Comparison of ENCODE assay signal across 8 cellular contexts in the genomic region with DNA sequence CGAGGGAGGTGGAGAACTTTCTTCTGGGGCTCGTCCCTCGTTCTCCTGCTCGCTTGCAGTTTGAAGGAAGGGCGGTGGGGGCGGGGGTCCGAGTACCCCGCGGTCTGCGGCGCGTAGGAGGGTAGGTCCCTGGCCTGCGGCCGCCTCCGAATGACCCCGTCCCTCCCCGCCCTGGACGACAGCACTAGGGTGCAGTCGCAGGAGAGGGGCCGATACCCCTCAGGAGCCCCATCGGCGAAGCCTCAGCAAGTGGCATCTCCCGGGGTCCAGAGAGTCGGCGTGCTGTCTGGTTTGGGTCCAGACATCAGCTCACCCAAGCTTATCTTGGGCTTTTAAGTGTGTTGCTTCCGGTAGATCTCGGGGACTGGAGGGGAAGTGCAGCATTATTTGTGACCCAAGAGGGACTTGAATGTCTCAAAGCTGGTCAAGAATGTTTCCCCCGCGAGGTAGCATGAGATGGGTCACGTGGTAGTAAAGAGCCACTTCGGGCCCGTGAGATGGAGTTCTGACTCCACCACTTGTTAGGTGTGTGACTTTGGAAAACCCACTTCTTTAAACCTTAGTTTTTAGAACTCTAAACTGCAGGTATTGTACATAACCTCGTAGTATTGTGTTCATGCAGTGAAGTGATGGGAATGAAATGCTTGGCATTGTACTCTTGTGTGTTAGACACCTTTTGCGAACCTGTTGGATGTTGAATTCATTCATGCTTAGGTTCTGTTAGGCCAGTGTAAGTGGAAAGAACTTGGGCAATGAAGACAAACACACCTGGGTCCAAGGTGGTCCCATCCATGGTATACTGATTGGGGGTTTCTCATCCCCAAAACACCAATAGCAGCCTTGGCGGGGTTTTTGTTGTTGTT. TPM values are rescaled to one million over a fixed set of nuclear protein-coding genes. Genes with fewer than 3 reads are reported as not detected.
DNase-seq lines count a peak whose midpoint lies in the region; ATAC-seq and TF ChIP-seq lines count a peak whose summit lies in the region.

No MANE protein-coding gene starts in this region.

- H3K9ac ChIP-seq in parathyroid adenoma: peak overlapping the region; percentile 39

- no peak for TF ChIP-seq CTCF in glutamatergic neuron (IDR thresholded peaks at IDR 0.05; ENCODE audit: partially characterized antibody, unreplicated experiment)
- TF ChIP-seq CTCF in parathyroid adenoma (IDR thresholded peaks at IDR 0.05): no peak

- H3K9me3 ChIP-seq in HAP-1 (no peaks in the 10 kb centered on the region), parathyroid adenoma (ENCODE audit: control insufficient read depth, low read length) (no peaks in the 10 kb centered on the region)

- H3K36me3 Mint-ChIP-seq in activated T-helper 17 cell treated with anti-CD3 and anti-CD28 coated beads, Interleukin-2, amount 50 U/mL, for 72 hours (ENCODE audit: low read depth): no peaks in the 10 kb centered on the region
- H3K36me3 Mint-ChIP-seq in glutamatergic neuron (ENCODE audit: unreplicated experiment): no peaks in the 10 kb centered on the region

- H3K27ac ChIP-seq in parathyroid adenoma: no peak overlapping the region

- no peak overlapping the region for H3K27ac Mint-ChIP-seq in activated T-helper 17 cell treated with anti-CD3 and anti-CD28 coated beads, Interleukin-2, amount 50 U/mL, for 72 hours
- H3K27ac Mint-ChIP-seq in glutamatergic neuron (ENCODE audit: unreplicated experiment): no peak overlapping the region

- H3K4me3 ChIP-seq in HAP-1: peak overlapping the region; percentile 55
- peak overlapping the region; percentile 55 for H3K4me3 ChIP-seq in parathyroid adenoma (ENCODE audit: low read depth, low read length)

- peak overlapping the region; percentile 77 for H3K4me3 Mint-ChIP-seq in activated T-helper 17 cell treated with anti-CD3 and anti-CD28 coated beads, Interleukin-2, amount 50 U/mL, for 72 hours
- H3K4me3 Mint-ChIP-seq in glutamatergic neuron (ENCODE audit: unreplicated experiment): peak overlapping the region; percentile 82

- H3K79me2 ChIP-seq in parathyroid adenoma: no peaks in the 10 kb centered on the region

- no peaks in the 10 kb centered on the region for H3K27me3 Mint-ChIP-seq in activated T-helper 17 cell treated with anti-CD3 and anti-CD28 coated beads, Interleukin-2, amount 50 U/mL, for 72 hours
- peaks cover 1% of the 10 kb centered on the region for H3K27me3 Mint-ChIP-seq in glutamatergic neuron (ENCODE audit: unreplicated experiment)

- DNase-seq in Daoy (ENCODE audit: low read depth) (peak; percentile 6), HAP-1 (ENCODE audit: low spot score in 2 of 2) (peak; percentile 69 to 75), NCI-H524 (lab: John Stamatoyannopoulos, UW) (peak; percentile 26 to 69), glutamatergic neuron (peak; percentile 35), RKO (ENCODE audit: low spot score) (no peak), A172 (ENCODE audit: low spot score) (no peak)

- peaks cover 29% of the 10 kb centered on the region for H3K4me1 ChIP-seq in HAP-1
- peaks cover 4% of the 10 kb centered on the region for H3K4me1 ChIP-seq in parathyroid adenoma

- H3K4me1 Mint-ChIP-seq in activated T-helper 17 cell treated with anti-CD3 and anti-CD28 coated beads, Interleukin-2, amount 50 U/mL, for 72 hours: no peaks in the 10 kb centered on the region
- peaks cover 5% of the 10 kb centered on the region for H3K4me1 Mint-ChIP-seq in glutamatergic neuron (ENCODE audit: low read depth, unreplicated experiment)

- H3K36me3 ChIP-seq in HAP-1 (replicated peaks) (no peaks in the 10 kb centered on the region), parathyroid adenoma (ENCODE audit: control insufficient read depth, insufficient read depth, low read length) (no peaks in the 10 kb centered on the region)

- H3K9me3 Mint-ChIP-seq in activated T-helper 17 cell treated with anti-CD3 and anti-CD28 coated beads, Interleukin-2, amount 50 U/mL, for 72 hours: no peaks in the 10 kb centered on the region
- no peaks in the 10 kb centered on the region for H3K9me3 Mint-ChIP-seq in glutamatergic neuron (ENCODE audit: unreplicated experiment)

- in situ Hi-C loops in HAP-1 (cut with MboI; ENCODE audit: low sequenced_read_pairs): loop anchor here (5.0 kb wide), 1 partner anchor 178 kb away; no protein-coding TSS in a partner anchor

- H3K27me3 ChIP-seq in HAP-1 (ENCODE audit: low read depth) (no peaks in the 10 kb centered on the region), parathyroid adenoma (ENCODE audit: control insufficient read depth, insufficient read depth, low read length) (no peaks in the 10 kb centered on the region)

- no peak for ATAC-seq in activated T-helper 17 cell treated with anti-CD3 and anti-CD28 coated beads, Interleukin-2, amount 50 U/mL, for 72 hours (replicated peaks)

- peak overlapping the region; percentile 98 for H2AFZ ChIP-seq in parathyroid adenoma

- peak overlapping the region; percentile 91 for H3K4me2 ChIP-seq in parathyroid adenoma (ENCODE audit: low read length)

RNA-seq across cellular contexts. Expression of gene ANKRD6, which starts 0.9 kb away (rescaled TPM):
- 1.1 and 4.1 TPM in 2 replicates for total RNA-seq in Daoy (2014; rRNA removed; shearing (Covaris generic))
- total RNA-seq in activated T-helper 17 cell treated with anti-CD3 and anti-CD28 coated beads, Interleukin-2, amount 50 U/mL, for 72 hours: 1 to 10 TPM; 1.6 to 3.8 TPM
- total RNA-seq in glutamatergic neuron (ENCODE audit: unreplicated experiment): 31.9 TPM
- total RNA-seq in A172 (2014; rRNA removed; shearing (Covaris generic)): 7.9 and 10.7 TPM in 2 replicates

RNA-seq across cellular contexts. Expression of gene RRAGD, which starts 21.8 kb away (rescaled TPM):
- 8.8 and 9.4 TPM in 2 replicates for total RNA-seq in Daoy (2014; rRNA removed; shearing (Covaris generic))
- total RNA-seq in activated T-helper 17 cell treated with anti-CD3 and anti-CD28 coated beads, Interleukin-2, amount 50 U/mL, for 72 hours: 10 to 100 TPM in 1 of 2 donors, 1 to 10 TPM in 1; 8.8 to 22.3 TPM
- total RNA-seq in glutamatergic neuron (ENCODE audit: unreplicated experiment): 14.7 TPM
- total RNA-seq in A172 (2014; rRNA removed; shearing (Covaris generic)): 33.5 and 38.3 TPM in 2 replicates

Comparison
In these comparisons a context has a peak if more than half of its experiments do, and no peak if none do; other contexts are left out.
1. DNase-seq: peak in Daoy (single experiment), HAP-1 (2 of 2), NCI-H524 (2 of 2) and glutamatergic neuron (single experiment); none in RKO (single experiment) and A172 (single experiment).